Comparison of ENCODE assay signal across 2 cellular contexts in the genomic region with DNA sequence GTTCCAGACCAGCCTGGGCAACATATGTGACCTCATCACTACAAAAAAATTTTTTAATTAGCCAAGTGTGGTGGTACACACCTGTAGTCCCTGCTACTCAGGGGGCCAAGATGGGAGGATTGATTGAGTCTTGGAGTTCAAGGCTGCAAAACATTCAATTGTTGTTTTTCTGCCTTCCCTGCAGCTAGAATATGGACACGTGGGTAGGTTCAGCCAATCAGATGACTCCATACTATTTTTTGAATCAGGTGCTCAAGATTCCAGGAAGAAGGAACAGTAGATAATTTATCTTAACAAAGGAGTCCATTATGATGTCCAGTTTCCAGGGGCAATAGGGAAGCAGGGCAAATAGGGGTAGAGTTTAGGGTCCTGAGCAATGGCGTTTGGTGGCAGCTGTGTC.
A peak's percentile ranks its signal among the peaks of the same experiment; 100 is the strongest.
TF ChIP-seq lines count a peak whose summit lies in the region.

No MANE protein-coding gene starts in this region.

TF ChIP-seq in HCT116, 20 proteins besides CTCF, POLR2A, EP300 and RAD21:
- TF ChIP-seq FOSL1 (IDR thresholded peaks at IDR 0.05; ENCODE audit: low read depth) (no peak), CEBPB (IDR thresholded peaks at IDR 0.05; ENCODE audit: low read depth) (no peak), POLR2AphosphoS5 (IDR thresholded peaks at IDR 0.05; ENCODE audit: low read depth, low read length) (no peak), ELF1 (IDR thresholded peaks at IDR 0.05; ENCODE audit: borderline replicate concordance, low read depth) (no peak), ZNF274 (IDR thresholded peaks at IDR 0.05; ENCODE audit: low read depth, low read length) (no peak), SIN3A (IDR thresholded peaks at IDR 0.05; ENCODE audit: low read depth) (no peak), SRF (IDR thresholded peaks at IDR 0.05; ENCODE audit: low read depth) (no peak), EZH2 (IDR thresholded peaks at IDR 0.05) (no peak), ZBTB33 (IDR thresholded peaks at IDR 0.05; ENCODE audit: extremely low read depth, insufficient replicate concordance, low read length) (no peak), YY1 (IDR thresholded peaks at IDR 0.05; ENCODE audit: extremely low read depth, insufficient replicate concordance, low read depth, low read length) (no peak), SP1 (IDR thresholded peaks at IDR 0.05; ENCODE audit: low read depth) (no peak), EZH2phosphoT487 (IDR thresholded peaks at IDR 0.05; ENCODE audit: borderline replicate concordance) (no peak), CBX3 (IDR thresholded peaks at IDR 0.05; ENCODE audit: low read depth) (no peak), MAX (IDR thresholded peaks at IDR 0.05) (no peak)
- TF ChIP-seq, protein P1, sequence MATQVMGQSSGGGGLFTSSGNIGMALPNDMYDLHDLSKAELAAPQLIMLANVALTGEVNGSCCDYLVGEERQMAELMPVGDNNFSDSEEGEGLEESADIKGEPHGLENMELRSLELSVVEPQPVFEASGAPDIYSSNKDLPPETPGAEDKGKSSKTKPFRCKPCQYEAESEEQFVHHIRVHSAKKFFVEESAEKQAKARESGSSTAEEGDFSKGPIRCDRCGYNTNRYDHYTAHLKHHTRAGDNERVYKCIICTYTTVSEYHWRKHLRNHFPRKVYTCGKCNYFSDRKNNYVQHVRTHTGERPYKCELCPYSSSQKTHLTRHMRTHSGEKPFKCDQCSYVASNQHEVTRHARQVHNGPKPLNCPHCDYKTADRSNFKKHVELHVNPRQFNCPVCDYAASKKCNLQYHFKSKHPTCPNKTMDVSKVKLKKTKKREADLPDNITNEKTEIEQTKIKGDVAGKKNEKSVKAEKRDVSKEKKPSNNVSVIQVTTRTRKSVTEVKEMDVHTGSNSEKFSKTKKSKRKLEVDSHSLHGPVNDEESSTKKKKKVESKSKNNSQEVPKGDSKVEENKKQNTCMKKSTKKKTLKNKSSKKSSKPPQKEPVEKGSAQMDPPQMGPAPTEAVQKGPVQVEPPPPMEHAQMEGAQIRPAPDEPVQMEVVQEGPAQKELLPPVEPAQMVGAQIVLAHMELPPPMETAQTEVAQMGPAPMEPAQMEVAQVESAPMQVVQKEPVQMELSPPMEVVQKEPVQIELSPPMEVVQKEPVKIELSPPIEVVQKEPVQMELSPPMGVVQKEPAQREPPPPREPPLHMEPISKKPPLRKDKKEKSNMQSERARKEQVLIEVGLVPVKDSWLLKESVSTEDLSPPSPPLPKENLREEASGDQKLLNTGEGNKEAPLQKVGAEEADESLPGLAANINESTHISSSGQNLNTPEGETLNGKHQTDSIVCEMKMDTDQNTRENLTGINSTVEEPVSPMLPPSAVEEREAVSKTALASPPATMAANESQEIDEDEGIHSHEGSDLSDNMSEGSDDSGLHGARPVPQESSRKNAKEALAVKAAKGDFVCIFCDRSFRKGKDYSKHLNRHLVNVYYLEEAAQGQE (IDR thresholded peaks at IDR 0.05; ENCODE audit: low read depth), result no peak
TF ChIP-seq in HCT116: peak in this region for 0.

TF ChIP-seq in K562, 482 proteins besides CTCF, POLR2A, EP300 and RAD21:
- TF ChIP-seq RBBP5 (IDR thresholded peaks at IDR 0.05; ENCODE audit: borderline replicate concordance, insufficient read depth, low read length, poor library complexity, severe bottlenecking) (no peak), CHCHD3 (CRISPR knock-in tag; IDR thresholded peaks at IDR 0.05) (no peak), ZNF354B (CRISPR knock-in tag; IDR thresholded peaks at IDR 0.05) (no peak), DDX20 (tag; IDR thresholded peaks at IDR 0.05; ENCODE audit: low read depth) (no peak), USF2 (CRISPR knock-in tag; IDR thresholded peaks at IDR 0.05) (peak; percentile 77), TRIM28 (IDR thresholded peaks at IDR 0.05) (no peak), RAD51 (IDR thresholded peaks at IDR 0.05; ENCODE audit: borderline replicate concordance, low read depth) (peak; percentile 55), RBM25 (IDR thresholded peaks at IDR 0.05; ENCODE audit: low read depth, low read length, severe bottlenecking) (peak; percentile 12), NUFIP1 (IDR thresholded peaks at IDR 0.05; ENCODE audit: partially characterized antibody) (no peak)
- TF ChIP-seq, protein P2, sequence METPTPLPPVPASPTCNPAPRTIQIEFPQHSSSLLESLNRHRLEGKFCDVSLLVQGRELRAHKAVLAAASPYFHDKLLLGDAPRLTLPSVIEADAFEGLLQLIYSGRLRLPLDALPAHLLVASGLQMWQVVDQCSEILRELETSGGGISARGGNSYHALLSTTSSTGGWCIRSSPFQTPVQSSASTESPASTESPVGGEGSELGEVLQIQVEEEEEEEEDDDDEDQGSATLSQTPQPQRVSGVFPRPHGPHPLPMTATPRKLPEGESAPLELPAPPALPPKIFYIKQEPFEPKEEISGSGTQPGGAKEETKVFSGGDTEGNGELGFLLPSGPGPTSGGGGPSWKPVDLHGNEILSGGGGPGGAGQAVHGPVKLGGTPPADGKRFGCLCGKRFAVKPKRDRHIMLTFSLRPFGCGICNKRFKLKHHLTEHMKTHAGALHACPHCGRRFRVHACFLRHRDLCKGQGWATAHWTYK (CRISPR knock-in tag; IDR thresholded peaks at IDR 0.05), result no peak
- TF ChIP-seq, protein P3, sequence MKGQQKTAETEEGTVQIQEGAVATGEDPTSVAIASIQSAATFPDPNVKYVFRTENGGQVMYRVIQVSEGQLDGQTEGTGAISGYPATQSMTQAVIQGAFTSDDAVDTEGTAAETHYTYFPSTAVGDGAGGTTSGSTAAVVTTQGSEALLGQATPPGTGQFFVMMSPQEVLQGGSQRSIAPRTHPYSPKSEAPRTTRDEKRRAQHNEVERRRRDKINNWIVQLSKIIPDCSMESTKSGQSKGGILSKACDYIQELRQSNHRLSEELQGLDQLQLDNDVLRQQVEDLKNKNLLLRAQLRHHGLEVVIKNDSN (CRISPR knock-in tag; IDR thresholded peaks at IDR 0.05), result 0 out of 2 replicates have a peak, but pooled peaks have one; percentile 33
